1 cellular context compared by ENCODE assay signal in genomic region chr5:160359816-160360215, GRCh38.
TF ChIP-seq lines count a peak whose summit lies in the region.

No MANE protein-coding gene starts in this region.

TF ChIP-seq in H1, 55 proteins besides CTCF, POLR2A, EP300 and RAD21:
- TF ChIP-seq CHD1 (IDR thresholded peaks at IDR 0.05; ENCODE audit: low read depth, low read length) (no peak), NRF1 (IDR thresholded peaks at IDR 0.05; ENCODE audit: low read depth, low read length) (no peak), SP2 (IDR thresholded peaks at IDR 0.05; ENCODE audit: low read length) (no peak), RFX5 (IDR thresholded peaks at IDR 0.05; ENCODE audit: borderline replicate concordance, low read depth, low read length) (no peak), SIN3A (conservative IDR thresholded peaks at IDR 0.05 in 1 of 2, IDR thresholded peaks at IDR 0.05 in 1 of 2; ENCODE audit: low read depth in 1 of 2, low read length in 2 of 2) (no peak), JUND (IDR thresholded peaks at IDR 0.05; ENCODE audit: low read length) (no peak), RBBP5 (IDR thresholded peaks at IDR 0.05; ENCODE audit: borderline replicate concordance, low read depth, low read length) (no peak), KDM1A (IDR thresholded peaks at IDR 0.05; ENCODE audit: borderline replicate concordance, low read length) (no peak), KDM4A (IDR thresholded peaks at IDR 0.05; ENCODE audit: low read depth, low read length, severe bottlenecking) (no peak), SP1 (IDR thresholded peaks at IDR 0.05; ENCODE audit: low read depth, low read length) (no peak), EGR1 (IDR thresholded peaks at IDR 0.05; ENCODE audit: borderline replicate concordance, low read depth, low read length) (no peak), POLR2AphosphoS5 (IDR thresholded peaks at IDR 0.05; ENCODE audit: low read depth, low read length) (no peak)
- TF ChIP-seq, protein P1, sequence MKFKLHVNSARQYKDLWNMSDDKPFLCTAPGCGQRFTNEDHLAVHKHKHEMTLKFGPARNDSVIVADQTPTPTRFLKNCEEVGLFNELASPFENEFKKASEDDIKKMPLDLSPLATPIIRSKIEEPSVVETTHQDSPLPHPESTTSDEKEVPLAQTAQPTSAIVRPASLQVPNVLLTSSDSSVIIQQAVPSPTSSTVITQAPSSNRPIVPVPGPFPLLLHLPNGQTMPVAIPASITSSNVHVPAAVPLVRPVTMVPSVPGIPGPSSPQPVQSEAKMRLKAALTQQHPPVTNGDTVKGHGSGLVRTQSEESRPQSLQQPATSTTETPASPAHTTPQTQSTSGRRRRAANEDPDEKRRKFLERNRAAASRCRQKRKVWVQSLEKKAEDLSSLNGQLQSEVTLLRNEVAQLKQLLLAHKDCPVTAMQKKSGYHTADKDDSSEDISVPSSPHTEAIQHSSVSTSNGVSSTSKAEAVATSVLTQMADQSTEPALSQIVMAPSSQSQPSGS (IDR thresholded peaks at IDR 0.05; ENCODE audit: low read length) = no peak
- TF ChIP-seq, protein P2, sequence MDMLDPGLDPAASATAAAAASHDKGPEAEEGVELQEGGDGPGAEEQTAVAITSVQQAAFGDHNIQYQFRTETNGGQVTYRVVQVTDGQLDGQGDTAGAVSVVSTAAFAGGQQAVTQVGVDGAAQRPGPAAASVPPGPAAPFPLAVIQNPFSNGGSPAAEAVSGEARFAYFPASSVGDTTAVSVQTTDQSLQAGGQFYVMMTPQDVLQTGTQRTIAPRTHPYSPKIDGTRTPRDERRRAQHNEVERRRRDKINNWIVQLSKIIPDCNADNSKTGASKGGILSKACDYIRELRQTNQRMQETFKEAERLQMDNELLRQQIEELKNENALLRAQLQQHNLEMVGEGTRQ (IDR thresholded peaks at IDR 0.05; ENCODE audit: low read length) = no peak
